ENCODE assay signal across 1 cellular context in genomic region chr16:14128097-14128496, GRCh38.
TF ChIP-seq lines count a peak whose summit lies in the region.

No MANE protein-coding gene starts in this region.

TF ChIP-seq in WTC11, 78 proteins besides CTCF, POLR2A, EP300 and RAD21 (continued from another document):
- TF ChIP-seq STAT6 (CRISPR knock-in tag; conservative IDR thresholded peaks at IDR 0.05; ENCODE audit: low read depth), result no peak
- TF ChIP-seq ESRRA (CRISPR knock-in tag; IDR thresholded peaks at IDR 0.05; ENCODE audit: borderline replicate concordance), result no peak
- TF ChIP-seq, protein P1, sequence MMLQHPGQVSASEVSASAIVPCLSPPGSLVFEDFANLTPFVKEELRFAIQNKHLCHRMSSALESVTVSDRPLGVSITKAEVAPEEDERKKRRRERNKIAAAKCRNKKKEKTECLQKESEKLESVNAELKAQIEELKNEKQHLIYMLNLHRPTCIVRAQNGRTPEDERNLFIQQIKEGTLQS (CRISPR knock-in tag; conservative IDR thresholded peaks at IDR 0.05), result no peak
- no peak for TF ChIP-seq ZNF138 (CRISPR knock-in tag; conservative IDR thresholded peaks at IDR 0.05)
- TF ChIP-seq NFYB (CRISPR knock-in tag; conservative IDR thresholded peaks at IDR 0.05; ENCODE audit: low read depth), result no peak
- TF ChIP-seq, protein P2, sequence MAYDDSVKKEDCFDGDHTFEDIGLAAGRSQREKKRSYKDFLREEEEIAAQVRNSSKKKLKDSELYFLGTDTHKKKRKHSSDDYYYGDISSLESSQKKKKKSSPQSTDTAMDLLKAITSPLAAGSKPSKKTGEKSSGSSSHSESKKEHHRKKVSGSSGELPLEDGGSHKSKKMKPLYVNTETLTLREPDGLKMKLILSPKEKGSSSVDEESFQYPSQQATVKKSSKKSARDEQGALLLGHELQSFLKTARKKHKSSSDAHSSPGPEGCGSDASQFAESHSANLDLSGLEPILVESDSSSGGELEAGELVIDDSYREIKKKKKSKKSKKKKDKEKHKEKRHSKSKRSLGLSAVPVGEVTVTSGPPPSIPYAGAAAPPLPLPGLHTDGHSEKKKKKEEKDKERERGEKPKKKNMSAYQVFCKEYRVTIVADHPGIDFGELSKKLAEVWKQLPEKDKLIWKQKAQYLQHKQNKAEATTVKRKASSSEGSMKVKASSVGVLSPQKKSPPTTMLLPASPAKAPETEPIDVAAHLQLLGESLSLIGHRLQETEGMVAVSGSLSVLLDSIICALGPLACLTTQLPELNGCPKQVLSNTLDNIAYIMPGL (CRISPR knock-in tag; IDR thresholded peaks at IDR 0.05), result no peak
- TF ChIP-seq, protein P3, sequence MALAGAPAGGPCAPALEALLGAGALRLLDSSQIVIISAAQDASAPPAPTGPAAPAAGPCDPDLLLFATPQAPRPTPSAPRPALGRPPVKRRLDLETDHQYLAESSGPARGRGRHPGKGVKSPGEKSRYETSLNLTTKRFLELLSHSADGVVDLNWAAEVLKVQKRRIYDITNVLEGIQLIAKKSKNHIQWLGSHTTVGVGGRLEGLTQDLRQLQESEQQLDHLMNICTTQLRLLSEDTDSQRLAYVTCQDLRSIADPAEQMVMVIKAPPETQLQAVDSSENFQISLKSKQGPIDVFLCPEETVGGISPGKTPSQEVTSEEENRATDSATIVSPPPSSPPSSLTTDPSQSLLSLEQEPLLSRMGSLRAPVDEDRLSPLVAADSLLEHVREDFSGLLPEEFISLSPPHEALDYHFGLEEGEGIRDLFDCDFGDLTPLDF (CRISPR knock-in tag; IDR thresholded peaks at IDR 0.05), result no peak
- TF ChIP-seq CDX4 (CRISPR knock-in tag; IDR thresholded peaks at IDR 0.05; ENCODE audit: borderline replicate concordance), result no peak
TF ChIP-seq in WTC11: peak in this region for 0.
